16 cellular contexts compared by ENCODE assay signal in genomic region chr1:83928396-83928795, GRCh38.
DNase-seq lines count a peak whose midpoint lies in the region; ATAC-seq and TF ChIP-seq lines count a peak whose summit lies in the region.
"Had no signal": no experiment of that assay in that cellular context is flagged by ENCODE, and none has a peak within 500 bp of the region (broad histone marks: within the 10 kb centered on the region; RNA-seq: fewer than 3 reads in every experiment).

No MANE protein-coding gene starts in this region.

- CTCF ChIA-PET in SK-N-SH (lab: Yijun Ruan, JAX) = interaction anchor here (1.3 to 2.6 kb wide), 2 partner anchors 195 to 505 kb away, joined by 5 to 9 read pairs; no protein-coding TSS in a partner anchor

- H3K4me1 ChIP-seq in left ventricle myocardium inferior (no peaks in the 10 kb centered on the region), right lobe of liver (peaks cover 0 to 7% (median 0%) of the 10 kb centered on the region in 4 donors), SK-N-SH (ENCODE audit: control insufficient read depth in 1 of 2, insufficient read depth in 2 of 2, low read depth in 1 of 2, low read length in 1 of 2) (no peaks in the 10 kb centered on the region)
- H3K4me1 ChIP-seq: BE2C, Caco-2 had no signal

- no peaks in the 10 kb centered on the region for H3K79me2 ChIP-seq in SK-N-SH (ENCODE audit: insufficient read depth)

- no peak for TF ChIP-seq POLR2A in right lobe of liver (IDR thresholded peaks at IDR 0.05)

- H3K9me2 ChIP-seq in SK-N-SH = no peaks in the 10 kb centered on the region

- H3K27ac ChIP-seq in left ventricle myocardium inferior (replicated peaks) (peak overlapping the region; percentile 8), right lobe of liver (peak overlapping the region in 2 of 3 donors; percentile 4 to 69), SK-N-SH (ENCODE audit: low read depth in 2 of 2, low read length in 1 of 2) (no peak overlapping the region)

- TF ChIP-seq RAD21 in SK-N-SH (IDR thresholded peaks at IDR 0.05; ENCODE audit: low read length) = no peak

- in situ Hi-C loops in KBM-7 (cut with MboI; ENCODE audit: low pct_unique_long_range_greater_than_20kb, low sequenced_read_pairs) = loop anchor here (25.0 kb wide), 3 partner anchors 184 to 834 kb away; no protein-coding TSS in a partner anchor

- DNase-seq in left ventricle myocardium inferior = no peak
- no peak for DNase-seq in cardiac septum (ENCODE audit: low spot score)
- DNase-seq in fibroblast of gingiva (ENCODE audit: low read depth) = peak; percentile 6
- DNase-seq in right lobe of liver = no peak
- no peak for DNase-seq in SK-N-SH
- no peak for DNase-seq in KBM-7
- no peak for DNase-seq in NK-92 treated with Interleukin-12 subunit alpha and Interleukin-12 subunit beta, amount 100 ng/mL, for 24 hours (lab: John Stamatoyannopoulos, UW)
- DNase-seq: BE2C; Caco-2; CD4-positive, CD25-positive, alpha-beta regulatory T cell; NCI-H1105; NCI-H2081; NCI-H446 treated with DMSO at 0.1 percent for 48 hours; NCI-H748 treated with DMSO at 0.1 percent for 48 hours; SHP77 treated with DMSO at 0.1 percent for 48 hours had no signal

- TF ChIP-seq EP300 in SK-N-SH (IDR thresholded peaks at IDR 0.05; ENCODE audit: borderline replicate concordance in 1 of 2, low read depth in 1 of 2, low read length in 1 of 2) = no peak

- no peak overlapping the region for H3K9ac ChIP-seq in SK-N-SH

- no peak overlapping the region for H3K4me2 ChIP-seq in SK-N-SH

- H3K27me3 ChIP-seq in left ventricle myocardium inferior (ENCODE audit: low read depth) (no peaks in the 10 kb centered on the region), right lobe of liver (no peaks in the 10 kb centered on the region), SK-N-SH (ENCODE audit: insufficient read depth) (no peaks in the 10 kb centered on the region)
- H3K27me3 ChIP-seq: BE2C had no signal

- H4K20me1 ChIP-seq in SK-N-SH (ENCODE audit: insufficient read depth) = no peaks in the 10 kb centered on the region

- H3K9me3 ChIP-seq in left ventricle myocardium inferior (replicated peaks) (no peaks in the 10 kb centered on the region), right lobe of liver (no peaks in the 10 kb centered on the region), SK-N-SH (no peaks in the 10 kb centered on the region)
- H3K9me3 ChIP-seq: BE2C, Caco-2 had no signal

- H3K4me3 ChIP-seq in left ventricle myocardium inferior = no peak overlapping the region
- no peak overlapping the region for H3K4me3 ChIP-seq in right lobe of liver
- no peak overlapping the region for H3K4me3 ChIP-seq in SK-N-SH (ENCODE audit: low read depth in 2 of 2, low read length in 1 of 2)

- POLR2A ChIA-PET in SK-N-SH (lab: Yijun Ruan, JAX) = no interaction called here

- peak; percentile 54 to 79 (median 70) for ATAC-seq in right lobe of liver
- ATAC-seq: HCT116 had no signal

- H3K36me3 ChIP-seq in left ventricle myocardium inferior (no peaks in the 10 kb centered on the region), right lobe of liver (no peaks in the 10 kb centered on the region), SK-N-SH (replicated peaks in 1 of 2; ENCODE audit: control insufficient read depth in 1 of 2, insufficient read depth in 2 of 2, low read length in 1 of 2) (peaks cover 0 to 14% of the 10 kb centered on the region in 2 experiments)
- H3K36me3 ChIP-seq: BE2C had no signal

- H2AFZ ChIP-seq in SK-N-SH (ENCODE audit: low read depth) = no peak overlapping the region

- intact Hi-C loops in left ventricle myocardium inferior (cut with micrococcal nuclease) = no loop called here
- intact Hi-C loops in cardiac septum (cut with DNase I) = no loop called here
- intact Hi-C loops in right lobe of liver (cut with DNase I) = no loop called here

- TF ChIP-seq CTCF in left ventricle myocardium inferior (IDR thresholded peaks at IDR 0.05; ENCODE audit: borderline replicate concordance) (no peak), right lobe of liver (IDR thresholded peaks at IDR 0.05) (no peak), SK-N-SH (IDR thresholded peaks at IDR 0.05) (no peak)

- no peaks in the 10 kb centered on the region for H3F3A ChIP-seq in SK-N-SH (replicated peaks; ENCODE audit: insufficient read depth)

TF ChIP-seq in SK-N-SH, 30 proteins besides CTCF, POLR2A, EP300 and RAD21:
- no peak for TF ChIP-seq USF2 (IDR thresholded peaks at IDR 0.05; ENCODE audit: borderline replicate concordance, low read depth, low read length)
- TF ChIP-seq ELF1 (IDR thresholded peaks at IDR 0.05) = no peak
- no peak for TF ChIP-seq SMC3 (IDR thresholded peaks at IDR 0.05; ENCODE audit: low read depth, low read length)
- TF ChIP-seq FOXM1 (IDR thresholded peaks at IDR 0.05; ENCODE audit: low read depth) = no peak

Comparison
In these comparisons a context has a peak if more than half of its experiments do, and no peak if none do; other contexts are left out.
1. H3K27ac ChIP-seq: peak in left ventricle myocardium inferior (single experiment) and right lobe of liver (2 of 3); none in SK-N-SH (0 of 2).